ENCODE assay signal across 22 cellular contexts in the genomic region with DNA sequence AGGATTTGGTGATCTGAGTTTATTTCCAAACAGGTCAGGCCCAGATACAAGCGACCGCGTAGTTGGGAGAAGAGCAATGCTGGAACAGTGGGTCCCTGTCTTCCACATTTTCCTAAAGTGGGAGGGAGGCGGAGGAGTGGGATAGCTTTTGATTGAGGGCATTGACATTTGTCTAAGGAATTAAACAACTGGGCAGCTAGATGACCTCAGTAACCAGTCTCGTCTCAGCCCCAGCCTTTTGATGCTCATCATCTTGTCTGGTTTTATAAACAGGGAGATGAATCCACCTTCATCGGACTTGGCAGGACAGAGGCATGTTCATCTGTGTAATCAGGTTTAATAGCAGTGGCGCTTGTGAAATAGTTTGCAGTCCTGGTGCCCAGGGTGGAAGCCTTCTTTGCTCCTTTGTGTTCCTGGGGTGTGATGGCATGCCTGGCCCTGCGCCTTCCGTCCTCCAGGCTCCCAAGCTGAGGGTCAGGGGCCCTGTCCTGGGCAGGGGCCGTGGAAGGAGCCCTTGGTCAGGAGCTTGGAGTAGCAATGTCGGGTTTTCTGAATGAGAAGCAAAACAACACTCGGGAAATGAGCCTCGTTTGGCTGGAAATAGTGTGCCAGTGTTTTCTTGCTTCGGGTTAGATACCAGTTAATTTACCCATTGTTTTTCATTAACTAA.
"Had no signal": no experiment of that assay in that cellular context is flagged by ENCODE, and none has a peak within 500 bp of the region (broad histone marks: within the 10 kb centered on the region; RNA-seq: fewer than 3 reads in every experiment).

No MANE protein-coding gene starts in this region.

- H3K4me3 ChIP-seq: coronary artery, left lung, neural progenitor cell, ovary, smooth muscle cell, thoracic aorta, upper lobe of right lung had no signal

- H3K4me1 ChIP-seq: neural progenitor cell, upper lobe of right lung had no signal

- H3K9me3 ChIP-seq: left lung, ovary, thoracic aorta, upper lobe of right lung had no signal

- H3K36me3 ChIP-seq: left lung, neural progenitor cell, ovary, thoracic aorta, upper lobe of right lung had no signal

- ATAC-seq: activated naive CD8-positive, alpha-beta T cell treated with anti-CD3 and anti-CD28 coated beads, Interleukin-2, amount 50 U/mL, for 24 hours; left lung; sciatic nerve; stimulated activated memory B cell treated with anti-CD40 and anti-IgM and Interleukin-4, amounts not matched to agents 10 μg/mL and 1 μg/mL and 100 μg/mL, for 72 hours; upper lobe of right lung had no signal

- FAIRE-seq: endometrium, keratinocyte had no signal

- DNase-seq: activated CD4-positive, alpha-beta T cell treated with anti-CD3 and anti-CD28 coated beads for 1 hour; activated naive CD4-positive, alpha-beta T cell treated with anti-CD3 and anti-CD28 coated beads, Interleukin-2, amount 10 ng/mL, durations not matched to agents 7 days and 5 days; activated naive CD8-positive, alpha-beta T cell treated with anti-CD3 and anti-CD28 coated beads, Interleukin-2, amount 50 U/mL, for 24 hours; activated T-cell treated with anti-CD3 and anti-CD28 coated beads, Interleukin-2, amount 50 U/mL, for 1 hour; anterior cingulate cortex; erythroblast; foreskin melanocyte; naive B cell; ovary; stimulated activated CD4-positive, alpha-beta T cell treated with anti-CD3 and anti-CD28 coated beads, Interleukin-4, amount 100 ng/mL, for 24 hours; T-helper 2 cell; upper lobe of right lung had no signal

- H3K27me3 ChIP-seq: left lung, neural progenitor cell, ovary, upper lobe of right lung had no signal

- H3K27ac ChIP-seq: coronary artery, left lung, neural progenitor cell, ovary, thoracic aorta, upper lobe of right lung, VCaP had no signal
